ENCODE assay signal across 9 cellular contexts in genomic region chr10:43160067-43160918, GRCh38. TPM values are rescaled to one million over a fixed set of nuclear protein-coding genes. Genes with fewer than 3 reads are reported as not detected.
A peak's percentile ranks its signal among the peaks of the same experiment; 100 is the strongest.
DNase-seq lines count a peak whose midpoint lies in the region; ATAC-seq, FAIRE-seq and TF ChIP-seq lines count a peak whose summit lies in the region.
"Had no signal": no experiment of that assay in that cellular context is flagged by ENCODE, and none has a peak within 500 bp of the region (broad histone marks: within the 10 kb centered on the region; RNA-seq: fewer than 3 reads in every experiment).

No MANE protein-coding gene starts in this region.

- H3K4me3 Mint-ChIP-seq in activated naive CD8-positive, alpha-beta T cell treated with anti-CD3 and anti-CD28 coated beads, Interleukin-2, amount 50 U/mL, for 24 hours: peak overlapping the region; percentile 51

- no peak overlapping the region for H3K9ac ChIP-seq in kidney (ENCODE audit: low read length in 2 of 2)

- DNase-seq in activated naive CD4-positive, alpha-beta T cell treated with Interleukin-2 at 50 U/mL for 16 hours: peak; percentile 61
- no peak for DNase-seq in activated naive CD4-positive, alpha-beta T cell (lab: John Stamatoyannopoulos, UW)
- DNase-seq in activated naive CD8-positive, alpha-beta T cell treated with anti-CD3 and anti-CD28 coated beads, Interleukin-2, amount 50 U/mL, for 24 hours: peak; percentile 45
- peak; percentile 11 for DNase-seq in stimulated activated CD4-positive, alpha-beta T cell treated with anti-CD3 and anti-CD28 coated beads, Interleukin-12 subunit alpha, Interleukin-12 subunit beta, amount 100 ng/mL, for 4 hours
- DNase-seq in kidney (no peak), islet precursor cell (no peak)
- DNase-seq: psoas muscle had no signal

- no peak for TF ChIP-seq CTCF in kidney (IDR thresholded peaks at IDR 0.05; ENCODE audit: borderline replicate concordance, extremely low read depth, insufficient read depth)

- no peaks in the 10 kb centered on the region for H3K9me3 ChIP-seq in kidney (ENCODE audit: control insufficient read depth in 1 of 2, low read length in 2 of 2)
- H3K9me3 ChIP-seq: psoas muscle had no signal

- H3K27ac ChIP-seq in kidney (ENCODE audit: low read depth in 2 of 2, low read length in 2 of 2): peak overlapping the region in 1 of 2 donors; percentile 7
- H3K27ac ChIP-seq: psoas muscle had no signal

- H3K9me3 Mint-ChIP-seq in activated naive CD8-positive, alpha-beta T cell treated with anti-CD3 and anti-CD28 coated beads, Interleukin-2, amount 50 U/mL, for 24 hours: no peaks in the 10 kb centered on the region

- no peak overlapping the region for H3K4me3 ChIP-seq in kidney (ENCODE audit: low read length in 2 of 2)
- H3K4me3 ChIP-seq: psoas muscle had no signal

- H3K27me3 Mint-ChIP-seq in activated naive CD8-positive, alpha-beta T cell treated with anti-CD3 and anti-CD28 coated beads, Interleukin-2, amount 50 U/mL, for 24 hours: no peaks in the 10 kb centered on the region

- peaks cover 3 to 6% of the 10 kb centered on the region in 2 donors for H3K4me1 ChIP-seq in kidney (ENCODE audit: control insufficient read depth in 1 of 2, insufficient read depth in 1 of 2, low read depth in 1 of 2, low read length in 2 of 2)

- no peaks in the 10 kb centered on the region for H3K36me3 ChIP-seq in kidney (ENCODE audit: control insufficient read depth in 1 of 2, insufficient read depth in 2 of 2, low read length in 2 of 2)

- H3K36me3 Mint-ChIP-seq in activated naive CD8-positive, alpha-beta T cell treated with anti-CD3 and anti-CD28 coated beads, Interleukin-2, amount 50 U/mL, for 24 hours (ENCODE audit: low read depth): peaks cover 34% of the 10 kb centered on the region

- peaks cover 64% of the 10 kb centered on the region for H3K4me1 Mint-ChIP-seq in activated naive CD8-positive, alpha-beta T cell treated with anti-CD3 and anti-CD28 coated beads, Interleukin-2, amount 50 U/mL, for 24 hours

- peak; percentile 37 for ATAC-seq in HG03469 (IDR thresholded peaks at IDR 0.05; ENCODE audit: unreplicated experiment)
- peak; percentile 90 for ATAC-seq in activated naive CD8-positive, alpha-beta T cell treated with anti-CD3 and anti-CD28 coated beads, Interleukin-2, amount 50 U/mL, for 24 hours
- no peak for ATAC-seq in HG02840 (IDR thresholded peaks at IDR 0.05; ENCODE audit: low FRiP score, unreplicated experiment)

- intact Hi-C loops in kidney (cut with DNase I): no loop called here

- FAIRE-seq in kidney (lab: Jason Lieb, UNC): no peak

- peak overlapping the region; percentile 94 for H3K27ac Mint-ChIP-seq in activated naive CD8-positive, alpha-beta T cell treated with anti-CD3 and anti-CD28 coated beads, Interleukin-2, amount 50 U/mL, for 24 hours

RNA-seq across cellular contexts. Expression of gene CSGALNACT2, which starts 22.0 kb away (rescaled TPM):
- 20.0 TPM for total RNA-seq in kidney
- 4.8 TPM for polyA plus RNA-seq in kidney (ENCODE audit: insufficient read depth, low read depth, low replicate concordance)

Comparison
In these comparisons a context has a peak if more than half of its experiments do, and no peak if none do; other contexts are left out.
1. DNase-seq: peak in activated naive CD4-positive, alpha-beta T cell treated with Interleukin-2 at 50 U/mL for 16 hours (single experiment), activated naive CD8-positive, alpha-beta T cell treated with anti-CD3 and anti-CD28 coated beads, Interleukin-2, amount 50 U/mL, for 24 hours (single experiment) and stimulated activated CD4-positive, alpha-beta T cell treated with anti-CD3 and anti-CD28 coated beads, Interleukin-12 subunit alpha, Interleukin-12 subunit beta, amount 100 ng/mL, for 4 hours (single experiment); none in activated naive CD4-positive, alpha-beta T cell (0 of 4), kidney (single experiment) and islet precursor cell (single experiment).